In genomic region chr15:20645956-20646355, GRCh38 we compare ENCODE assay signal across 10 cellular contexts.
A peak's percentile ranks its signal among the peaks of the same experiment; 100 is the strongest.
DNase-seq lines count a peak whose midpoint lies in the region; ATAC-seq, FAIRE-seq and TF ChIP-seq lines count a peak whose summit lies in the region.
"Had no signal": no experiment of that assay in that cellular context is flagged by ENCODE, and none has a peak within 500 bp of the region (broad histone marks: within the 10 kb centered on the region; RNA-seq: fewer than 3 reads in every experiment).

No MANE protein-coding gene starts in this region.

- no peaks in the 10 kb centered on the region for H3K9me3 Mint-ChIP-seq in CD4-positive, alpha-beta T cell

- POLR2A ChIA-PET in CD4-positive, alpha-beta T cell (lab: Charles Lee): interaction anchor here (0.6 kb wide), 1 partner anchor 659 kb away, joined by 3 read pairs; no protein-coding TSS in a partner anchor

- no peaks in the 10 kb centered on the region for H3K4me1 Mint-ChIP-seq in CD4-positive, alpha-beta T cell (ENCODE audit: low read depth)

- no peaks in the 10 kb centered on the region for H3K36me3 ChIP-seq in RWPE2 (ENCODE audit: low read depth)

- CTCF ChIA-PET in CD4-positive, alpha-beta T cell (lab: Charles Lee): no interaction called here

- DNase-seq in CD4-positive, alpha-beta T cell: peak in 1 of 10 experiments; percentile 31
- DNase-seq in RWPE2 (ENCODE audit: low spot score) (no peak), medulla oblongata (ENCODE audit: extremely low spot score) (peak; percentile 81), frontal cortex (ENCODE audit: low spot score in 2 of 2) (no peak), NCI-H82 treated with DMSO at 0.1 percent for 48 hours (lab: John Stamatoyannopoulos, UW; ENCODE audit: unreplicated experiment) (no peak), GM19240 (ENCODE audit: insufficient read length, low spot score) (no peak)

- peak; percentile 57 for ATAC-seq in CD4-positive, alpha-beta T cell (ENCODE audit: poor library complexity)
- ATAC-seq in GM21529 (IDR thresholded peaks at IDR 0.05; ENCODE audit: unreplicated experiment) (peak; percentile 44), RWPE2 (ENCODE audit: low read depth) (peak; percentile 28), GM19328 (IDR thresholded peaks at IDR 0.05; ENCODE audit: unreplicated experiment) (no peak)
- ATAC-seq: body of pancreas had no signal

- peaks cover 5% of the 10 kb centered on the region for H3K27me3 ChIP-seq in CD4-positive, alpha-beta T cell (ENCODE audit: control insufficient read depth, insufficient read depth, low read length)
- peaks cover 6% of the 10 kb centered on the region for H3K27me3 ChIP-seq in RWPE2 (ENCODE audit: insufficient read depth, poor library complexity, severe bottlenecking)
- H3K27me3 ChIP-seq: body of pancreas had no signal

- H3K4me3 Mint-ChIP-seq in CD4-positive, alpha-beta T cell: no peak overlapping the region

- H3K9me3 ChIP-seq in CD4-positive, alpha-beta T cell (ENCODE audit: control insufficient read depth, low read length): no peaks in the 10 kb centered on the region
- H3K9me3 ChIP-seq in RWPE2 (ENCODE audit: severe bottlenecking): no peaks in the 10 kb centered on the region
- H3K9me3 ChIP-seq: body of pancreas had no signal

- H3K27me3 Mint-ChIP-seq in CD4-positive, alpha-beta T cell: peaks cover 23% of the 10 kb centered on the region

- no peak for FAIRE-seq in frontal cortex (lab: Jason Lieb, UNC)

- TF ChIP-seq CTCF in CD4-positive, alpha-beta T cell (IDR thresholded peaks at IDR 0.05): no peak
- no peak for TF ChIP-seq CTCF in RWPE2 (IDR thresholded peaks at IDR 0.05; ENCODE audit: poor library complexity, severe bottlenecking)

- no peak overlapping the region for H3K4me3 ChIP-seq in RWPE2 (ENCODE audit: severe bottlenecking)
- H3K4me3 ChIP-seq: body of pancreas, SK-N-MC had no signal

- H3K27ac Mint-ChIP-seq in CD4-positive, alpha-beta T cell: no peak overlapping the region

- H3K4me1 ChIP-seq in RWPE2 (ENCODE audit: insufficient read depth, poor library complexity, severe bottlenecking): peaks cover 10% of the 10 kb centered on the region
- H3K4me1 ChIP-seq: body of pancreas had no signal

- no peaks in the 10 kb centered on the region for H3K36me3 Mint-ChIP-seq in CD4-positive, alpha-beta T cell (ENCODE audit: low read depth)

- intact Hi-C loops in CD4-positive, alpha-beta T cell (cut with DNase I, micrococcal nuclease): loop anchor here in 1 of 2 experiments (1.0 kb wide), 1 partner anchor 21 kb away; no protein-coding TSS in a partner anchor

- no peak overlapping the region for H3K27ac ChIP-seq in CD4-positive, alpha-beta T cell (ENCODE audit: low read depth, low read length)
- H3K27ac ChIP-seq in RWPE2 (ENCODE audit: poor library complexity, severe bottlenecking): no peak overlapping the region
- H3K27ac ChIP-seq: body of pancreas, SK-N-MC had no signal
